Comparison of ENCODE assay signal across 12 cellular contexts in the genomic region with DNA sequence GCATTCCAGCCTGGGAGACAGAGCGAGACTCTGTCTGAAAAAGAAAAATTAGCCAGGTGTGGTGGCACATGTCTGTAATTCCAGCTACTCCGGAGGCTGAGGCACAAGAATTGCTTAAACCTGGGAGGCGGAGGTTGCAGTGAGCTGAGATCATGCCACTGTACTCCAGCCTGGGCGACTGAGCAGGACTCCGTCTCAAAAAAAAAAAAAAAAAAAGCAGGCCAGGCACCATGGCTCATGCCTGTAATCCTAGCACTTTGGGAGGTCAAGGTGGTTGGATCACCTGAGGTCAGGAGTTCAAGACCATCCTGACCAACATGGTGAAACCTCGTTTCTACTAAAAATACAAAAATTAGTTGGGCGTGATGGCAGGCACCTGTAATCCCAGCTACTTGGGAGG. TPM values are rescaled to one million over a fixed set of nuclear protein-coding genes. Genes with fewer than 3 reads are reported as not detected.
A peak's percentile ranks its signal among the peaks of the same experiment; 100 is the strongest.
DNase-seq lines count a peak whose midpoint lies in the region; ATAC-seq, FAIRE-seq and TF ChIP-seq lines count a peak whose summit lies in the region.
"Not testable (repeated sequence)": the region's sequence is repeated elsewhere in the genome, so short reads cannot be mapped to it uniquely, and the experiment has no call there.
"Had no signal": no experiment of that assay in that cellular context is flagged by ENCODE, and none has a peak within 500 bp of the region (broad histone marks: within the 10 kb centered on the region; RNA-seq: fewer than 3 reads in every experiment).

No MANE protein-coding gene starts in this region.

- not testable (repeated sequence) for H3K4ac ChIP-seq in trophoblast cell (ENCODE audit: low read depth, low read length)

- not testable (repeated sequence) for H2BK5ac ChIP-seq in trophoblast cell (ENCODE audit: low read depth, low read length, poor library complexity)

- not testable (repeated sequence) for H3K9me3 ChIP-seq in HepG2 (ENCODE audit: low read length); trophoblast cell (ENCODE audit: insufficient read depth, low read depth, low read length)

- H3K4me3 ChIP-seq in HepG2 (replicated peaks in 1 of 3; ENCODE audit: insufficient read depth in 1 of 3, low read depth in 2 of 3, low read length in 3 of 3); trophoblast cell (ENCODE audit: low read depth, low read length): not testable (repeated sequence)

- H3K79me1 ChIP-seq in trophoblast cell (ENCODE audit: low read length) = peaks cover 15% of the 10 kb centered on the region

- H2AK5ac ChIP-seq in trophoblast cell (ENCODE audit: low read length) = not testable (repeated sequence)

- not testable (repeated sequence) for TF ChIP-seq RAD21 in HepG2 (CRISPR knock-in tag; IDR thresholded peaks at IDR 0.05)

- peaks cover 56% of the 10 kb centered on the region for H3K4me1 ChIP-seq in HepG2 (ENCODE audit: insufficient read depth, low read length)
- not testable (repeated sequence) for H3K4me1 ChIP-seq in trophoblast cell (ENCODE audit: control insufficient read depth in 1 of 2, insufficient read depth in 2 of 2, low read length in 2 of 2)

- not testable (repeated sequence) for H4K20me1 ChIP-seq in HepG2 (ENCODE audit: insufficient read depth, low read length)

- peaks cover 5 to 27% of the 10 kb centered on the region in 2 experiments; a peak in 4 of 5 replicates for H3K27me3 ChIP-seq in HepG2 (ENCODE audit: control insufficient read depth in 1 of 2, insufficient read depth in 2 of 2, low read length in 2 of 2)
- not testable (repeated sequence) for H3K27me3 ChIP-seq in trophoblast cell (ENCODE audit: insufficient read depth, low read length)

- not testable (repeated sequence) for H2BK12ac ChIP-seq in trophoblast cell (ENCODE audit: low read length)

- DNase-seq in Right ventricle myocardium inferior (ENCODE audit: missing footprints) (peak; percentile 4), trophoblast cell (peak; percentile 45 to 68)
- not testable (repeated sequence) for DNase-seq in HepG2 (ENCODE audit: low spot score)

- not testable (repeated sequence) for TF ChIP-seq CTCF in HepG2 (CRISPR knock-in tag; IDR thresholded peaks at IDR 0.05)

- in situ Hi-C loops in HepG2 (cut with HindIII; ENCODE audit: extremely low pct_ligation_motif_present, low pct_unique_long_range_greater_than_20kb) = not testable (repeated sequence)

- BruUV-seq in HepG2 (replicated peaks; lab: Mats Ljungman, UMichigan) = not testable (repeated sequence)

- WGBS in HepG2 (ENCODE audit: low lambda C conversion rate) = 43% methylated on average over 7 of the region's 7 CpGs
- no CpG with 5 or more reads among the region's 7 CpGs for WGBS in trophoblast cell (ENCODE audit: extremely low coverage, insufficient coverage, insufficient read length)

- H4K8ac ChIP-seq in trophoblast cell (ENCODE audit: low read depth, low read length) = not testable (repeated sequence)

- not testable (repeated sequence) for H3K27ac ChIP-seq in HepG2 (ENCODE audit: extremely low read length, insufficient read depth, low read length); trophoblast cell (ENCODE audit: low read depth, low read length)

- not testable (repeated sequence) for H4K91ac ChIP-seq in trophoblast cell (ENCODE audit: low read depth, low read length)

- H3K9ac ChIP-seq in HepG2 (ENCODE audit: insufficient read depth, low read depth, low read length); trophoblast cell (ENCODE audit: low read length): not testable (repeated sequence)

- CTCF ChIA-PET in HepG2 (lab: Yijun Ruan, JAX; ENCODE audit: low intra/inter-chr PET ratio, low total read pairs) = not testable (repeated sequence)

- TF ChIP-seq POLR2A in HepG2 (IDR thresholded peaks at IDR 0.05; ENCODE audit: insufficient read depth in 1 of 2, low read depth in 2 of 2, low read length in 2 of 2) = not testable (repeated sequence)

- not testable (repeated sequence) for TF ChIP-seq EP300 in HepG2 (IDR thresholded peaks at IDR 0.05; ENCODE audit: low read depth in 2 of 2, low read length in 2 of 2); HepG2 (CRISPR knock-in tag; IDR thresholded peaks at IDR 0.05; ENCODE audit: borderline replicate concordance)

- not testable (repeated sequence) for ATAC-seq in Right ventricle myocardium inferior, HepG2

- intact Hi-C loops in Right ventricle myocardium inferior (cut with DNase I); HepG2 (cut with micrococcal nuclease; ENCODE audit: unreplicated experiment): not testable (repeated sequence)

- not testable (repeated sequence) for H3K18ac ChIP-seq in trophoblast cell (ENCODE audit: low read length)

- not testable (repeated sequence) for FAIRE-seq in HepG2 (lab: Jason Lieb, UNC)

- H3K14ac ChIP-seq in trophoblast cell (ENCODE audit: low read length) = not testable (repeated sequence)

- H4K12ac ChIP-seq in trophoblast cell (ENCODE audit: low read depth, low read length) = not testable (repeated sequence)

- not testable (repeated sequence) for H2AFZ ChIP-seq in HepG2 (ENCODE audit: low read length); trophoblast cell (ENCODE audit: insufficient read depth, low read length, poor library complexity)

- not testable (repeated sequence) for H3K23ac ChIP-seq in trophoblast cell (ENCODE audit: low read length)

- H3K4me2 ChIP-seq in HepG2 (ENCODE audit: low read depth, low read length); trophoblast cell (ENCODE audit: low read length): not testable (repeated sequence)

- H3K79me2 ChIP-seq in HepG2 (ENCODE audit: insufficient read depth, low read length) (peaks cover 15% of the 10 kb centered on the region), trophoblast cell (ENCODE audit: control insufficient read depth, insufficient read depth, low read length, poor library complexity) (peaks cover 11% of the 10 kb centered on the region)

- not testable (repeated sequence) for H2BK120ac ChIP-seq in trophoblast cell (ENCODE audit: insufficient read depth, low read length, poor library complexity)

- POLR2A ChIA-PET in HepG2 (lab: Yijun Ruan, JAX) = not testable (repeated sequence)

- H3K36me3 ChIP-seq in HepG2 (replicated peaks in 1 of 2; ENCODE audit: control insufficient read depth in 1 of 2, insufficient read depth in 2 of 2, low read length in 2 of 2); trophoblast cell (ENCODE audit: control insufficient read depth in 1 of 2, insufficient read depth in 2 of 2, low read length in 2 of 2): not testable (repeated sequence)

RNA-seq across cellular contexts. Expression of a gene that starts 3.8 kb away (rescaled TPM):
- total RNA-seq in Right ventricle myocardium inferior (97.5 TPM), HepG2 (2016; rRNA removed; fragmentation: Illumina TruSeq; extraction: Trizol) (23.1 and 65.1 TPM in 2 replicates)
- total RNA-seq in HepG2 (2016; cell fraction: cytosol; rRNA removed; fragmentation: Illumina TruSeq; extraction: Trizol; ENCODE audit: low read depth) = 26.9 and 34.0 TPM in 2 replicates
- total RNA-seq in HepG2 (2016; cell fraction: insoluble cytoplasmic fraction; rRNA removed; fragmentation: Illumina TruSeq; extraction: Trizol) = 17.0 and 65.2 TPM in 2 replicates
- 31.5 and 34.1 TPM in 2 replicates for total RNA-seq in HepG2 (2016; cell fraction: membrane; rRNA removed; fragmentation: Illumina TruSeq; extraction: Trizol)
- total RNA-seq in HepG2 (2016; cell fraction: nucleus; rRNA removed; fragmentation: Illumina TruSeq; extraction: Trizol) = 87.0 and 109 TPM in 2 replicates
- 84.3 and 134 TPM in 2 replicates for polyA plus RNA-seq in HepG2 (2011; rRNA removed)
- 42.1 and 54.3 TPM in 2 replicates for polyA plus RNA-seq in HepG2 (2011; cell fraction: cytosol; rRNA removed)
- 687 and 790 TPM in 2 replicates for polyA plus RNA-seq in HepG2 (2011; cell fraction: nucleus; rRNA removed)
- polyA plus RNA-seq in HepG2 (2012) = 66.6 and 79.4 TPM in 2 replicates
- 9.6 and 12.5 TPM in 2 replicates for polyA plus RNA-seq in HepG2 (2016; cell fraction: cytosol; fragmentation: Illumina TruSeq; extraction: Trizol; ENCODE audit: low read depth)
- polyA plus RNA-seq in HepG2 (2016; cell fraction: insoluble cytoplasmic fraction; fragmentation: Illumina TruSeq; extraction: Trizol; ENCODE audit: low read depth) = 12.0 and 18.1 TPM in 2 replicates
- 17.2 and 19.1 TPM in 2 replicates for polyA plus RNA-seq in HepG2 (2016; cell fraction: membrane; fragmentation: Illumina TruSeq; extraction: Trizol; ENCODE audit: low read depth)
- polyA plus RNA-seq in HepG2 (2016; cell fraction: nucleus; fragmentation: Illumina TruSeq; extraction: Trizol; ENCODE audit: insufficient read depth, low read depth) = 253 and 270 TPM in 2 replicates
- polyA minus RNA-seq in HepG2 (2011; rRNA and poly(A)+ RNA removed; ENCODE audit: low replicate concordance) = 74.6 and 238 TPM in 2 replicates
- polyA minus RNA-seq in HepG2 (2011; cell fraction: cytosol; rRNA and poly(A)+ RNA removed) = 48.3 and 54.6 TPM in 2 replicates
- 152 and 193 TPM in 2 replicates for polyA minus RNA-seq in HepG2 (2011; cell fraction: nucleus; rRNA and poly(A)+ RNA removed)
- 65.8 and 67.9 TPM in 2 replicates for polyA plus RNA-seq in trophoblast cell (2013)

RNA-seq across cellular contexts. Expression of a gene that starts 8.0 kb away (rescaled TPM):
- total RNA-seq in Right ventricle myocardium inferior = not detected
- not detected in 2 replicates for total RNA-seq in HepG2 (2016; rRNA removed; fragmentation: Illumina TruSeq; extraction: Trizol)
- not detected in 2 replicates for total RNA-seq in HepG2 (2016; cell fraction: cytosol; rRNA removed; fragmentation: Illumina TruSeq; extraction: Trizol; ENCODE audit: low read depth)
- not detected in 2 replicates for total RNA-seq in HepG2 (2016; cell fraction: insoluble cytoplasmic fraction; rRNA removed; fragmentation: Illumina TruSeq; extraction: Trizol)
- not detected in 2 replicates for total RNA-seq in HepG2 (2016; cell fraction: membrane; rRNA removed; fragmentation: Illumina TruSeq; extraction: Trizol)
- not detected in 2 replicates for total RNA-seq in HepG2 (2016; cell fraction: nucleus; rRNA removed; fragmentation: Illumina TruSeq; extraction: Trizol)
- not detected in 2 replicates for polyA plus RNA-seq in HepG2 (2011; rRNA removed)
- not detected in 2 replicates for polyA plus RNA-seq in HepG2 (2011; cell fraction: cytosol; rRNA removed)
- polyA plus RNA-seq in HepG2 (2011; cell fraction: nucleus; rRNA removed) = not detected in 2 replicates
- not detected in 2 replicates for polyA plus RNA-seq in HepG2 (2012)
- not detected in 2 replicates for polyA plus RNA-seq in HepG2 (2016; cell fraction: cytosol; fragmentation: Illumina TruSeq; extraction: Trizol; ENCODE audit: low read depth)
- not detected in 2 replicates for polyA plus RNA-seq in HepG2 (2016; cell fraction: insoluble cytoplasmic fraction; fragmentation: Illumina TruSeq; extraction: Trizol; ENCODE audit: low read depth)
- polyA plus RNA-seq in HepG2 (2016; cell fraction: membrane; fragmentation: Illumina TruSeq; extraction: Trizol; ENCODE audit: low read depth) = not detected in 2 replicates
- not detected in 2 replicates for polyA plus RNA-seq in HepG2 (2016; cell fraction: nucleus; fragmentation: Illumina TruSeq; extraction: Trizol; ENCODE audit: insufficient read depth, low read depth)
- not detected in 2 replicates for polyA minus RNA-seq in HepG2 (2011; rRNA and poly(A)+ RNA removed; ENCODE audit: low replicate concordance)
- polyA minus RNA-seq in HepG2 (2011; cell fraction: cytosol; rRNA and poly(A)+ RNA removed) = not detected in 2 replicates
- not detected in 2 replicates for polyA minus RNA-seq in HepG2 (2011; cell fraction: nucleus; rRNA and poly(A)+ RNA removed)
- polyA plus RNA-seq in trophoblast cell (2013) = 0.03 and 0.06 TPM in 2 replicates
- total RNA-seq: A172, A673, Caco-2, Calu3, Daoy had no signal
- polyA plus RNA-seq: A549; AG04450; BJ; CD4-positive, alpha-beta memory T cell had no signal

RNA-seq across cellular contexts. Expression of a gene that starts 27.0 kb away (rescaled TPM):
- total RNA-seq in Right ventricle myocardium inferior (0.87 TPM), HepG2 (2016; rRNA removed; fragmentation: Illumina TruSeq; extraction: Trizol) (not detected in 2 replicates)
- total RNA-seq in HepG2 (2016; cell fraction: cytosol; rRNA removed; fragmentation: Illumina TruSeq; extraction: Trizol; ENCODE audit: low read depth) = not detected in 2 replicates
- total RNA-seq in HepG2 (2016; cell fraction: insoluble cytoplasmic fraction; rRNA removed; fragmentation: Illumina TruSeq; extraction: Trizol) = not detected in 2 replicates
- not detected in 2 replicates for total RNA-seq in HepG2 (2016; cell fraction: membrane; rRNA removed; fragmentation: Illumina TruSeq; extraction: Trizol)
- total RNA-seq in HepG2 (2016; cell fraction: nucleus; rRNA removed; fragmentation: Illumina TruSeq; extraction: Trizol) = not detected in 2 replicates
- polyA plus RNA-seq in HepG2 (2011; rRNA removed) = 0.18 and 0.26 TPM in 2 replicates
- polyA plus RNA-seq in HepG2 (2011; cell fraction: cytosol; rRNA removed) = 0.08 and 0.27 TPM in 2 replicates
- 0.38 and 0.45 TPM in 2 replicates for polyA plus RNA-seq in HepG2 (2011; cell fraction: nucleus; rRNA removed)
- polyA plus RNA-seq in HepG2 (2012) = 0.73 TPM in 1 of 2 replicates, not detected in the other
- polyA plus RNA-seq in HepG2 (2016; cell fraction: cytosol; fragmentation: Illumina TruSeq; extraction: Trizol; ENCODE audit: low read depth) = not detected in 2 replicates
- polyA plus RNA-seq in HepG2 (2016; cell fraction: insoluble cytoplasmic fraction; fragmentation: Illumina TruSeq; extraction: Trizol; ENCODE audit: low read depth) = not detected in 2 replicates
- polyA plus RNA-seq in HepG2 (2016; cell fraction: membrane; fragmentation: Illumina TruSeq; extraction: Trizol; ENCODE audit: low read depth) = not detected in 2 replicates
- not detected in 2 replicates for polyA plus RNA-seq in HepG2 (2016; cell fraction: nucleus; fragmentation: Illumina TruSeq; extraction: Trizol; ENCODE audit: insufficient read depth, low read depth)
- 0.21 and 0.80 TPM in 2 replicates for polyA minus RNA-seq in HepG2 (2011; rRNA and poly(A)+ RNA removed; ENCODE audit: low replicate concordance)
- 0.53 TPM in 1 of 2 replicates, not detected in the other for polyA minus RNA-seq in HepG2 (2011; cell fraction: cytosol; rRNA and poly(A)+ RNA removed)
- polyA minus RNA-seq in HepG2 (2011; cell fraction: nucleus; rRNA and poly(A)+ RNA removed) = 0.26 TPM in 1 of 2 replicates, not detected in the other
- 0.08 TPM in 2 replicates for polyA plus RNA-seq in trophoblast cell (2013)
- total RNA-seq: A172, A673, Caco-2, Calu3, Daoy had no signal
- polyA plus RNA-seq: A549, AG04450 had no signal

RNA-seq across cellular contexts. Expression of a gene that starts 28.4 kb away (rescaled TPM):
- total RNA-seq in Right ventricle myocardium inferior (19.0 TPM), HepG2 (2016; rRNA removed; fragmentation: Illumina TruSeq; extraction: Trizol) (13.2 and 36.1 TPM in 2 replicates)
- total RNA-seq in HepG2 (2016; cell fraction: cytosol; rRNA removed; fragmentation: Illumina TruSeq; extraction: Trizol; ENCODE audit: low read depth) = 21.4 and 35.2 TPM in 2 replicates
- 15.3 and 43.4 TPM in 2 replicates for total RNA-seq in HepG2 (2016; cell fraction: insoluble cytoplasmic fraction; rRNA removed; fragmentation: Illumina TruSeq; extraction: Trizol)
- total RNA-seq in HepG2 (2016; cell fraction: membrane; rRNA removed; fragmentation: Illumina TruSeq; extraction: Trizol) = 28.1 and 30.3 TPM in 2 replicates
- total RNA-seq in HepG2 (2016; cell fraction: nucleus; rRNA removed; fragmentation: Illumina TruSeq; extraction: Trizol) = 38.4 and 54.9 TPM in 2 replicates
- polyA plus RNA-seq in HepG2 (2011; rRNA removed) = 38.9 and 46.0 TPM in 2 replicates
- 19.5 and 23.4 TPM in 2 replicates for polyA plus RNA-seq in HepG2 (2011; cell fraction: cytosol; rRNA removed)
- polyA plus RNA-seq in HepG2 (2011; cell fraction: nucleus; rRNA removed) = 217 and 291 TPM in 2 replicates
- polyA plus RNA-seq in HepG2 (2012) = 56.2 and 59.4 TPM in 2 replicates
- polyA plus RNA-seq in HepG2 (2016; cell fraction: cytosol; fragmentation: Illumina TruSeq; extraction: Trizol; ENCODE audit: low read depth) = 28.0 and 29.1 TPM in 2 replicates
- 16.8 and 22.2 TPM in 2 replicates for polyA plus RNA-seq in HepG2 (2016; cell fraction: insoluble cytoplasmic fraction; fragmentation: Illumina TruSeq; extraction: Trizol; ENCODE audit: low read depth)
- 27.6 and 33.3 TPM in 2 replicates for polyA plus RNA-seq in HepG2 (2016; cell fraction: membrane; fragmentation: Illumina TruSeq; extraction: Trizol; ENCODE audit: low read depth)
- polyA plus RNA-seq in HepG2 (2016; cell fraction: nucleus; fragmentation: Illumina TruSeq; extraction: Trizol; ENCODE audit: insufficient read depth, low read depth) = 213 and 231 TPM in 2 replicates
- 3.9 and 39.1 TPM in 2 replicates for polyA minus RNA-seq in HepG2 (2011; rRNA and poly(A)+ RNA removed; ENCODE audit: low replicate concordance)
- 12.8 and 12.9 TPM in 2 replicates for polyA minus RNA-seq in HepG2 (2011; cell fraction: cytosol; rRNA and poly(A)+ RNA removed)
- 24.2 and 31.6 TPM in 2 replicates for polyA minus RNA-seq in HepG2 (2011; cell fraction: nucleus; rRNA and poly(A)+ RNA removed)
- 21.7 and 21.9 TPM in 2 replicates for polyA plus RNA-seq in trophoblast cell (2013)

RNA-seq across cellular contexts. Expression of a gene that starts 35.6 kb away (rescaled TPM):
- total RNA-seq in Right ventricle myocardium inferior (59.3 TPM), HepG2 (2016; rRNA removed; fragmentation: Illumina TruSeq; extraction: Trizol) (65.9 and 71.3 TPM in 2 replicates)
- total RNA-seq in HepG2 (2016; cell fraction: cytosol; rRNA removed; fragmentation: Illumina TruSeq; extraction: Trizol; ENCODE audit: low read depth) = 135 and 146 TPM in 2 replicates
- total RNA-seq in HepG2 (2016; cell fraction: insoluble cytoplasmic fraction; rRNA removed; fragmentation: Illumina TruSeq; extraction: Trizol) = 68.9 and 72.1 TPM in 2 replicates
- 107 and 122 TPM in 2 replicates for total RNA-seq in HepG2 (2016; cell fraction: membrane; rRNA removed; fragmentation: Illumina TruSeq; extraction: Trizol)
- 28.4 and 28.5 TPM in 2 replicates for total RNA-seq in HepG2 (2016; cell fraction: nucleus; rRNA removed; fragmentation: Illumina TruSeq; extraction: Trizol)
- polyA plus RNA-seq in HepG2 (2011; rRNA removed) = 12.7 and 17.8 TPM in 2 replicates
- 15.3 and 32.0 TPM in 2 replicates for polyA plus RNA-seq in HepG2 (2011; cell fraction: cytosol; rRNA removed)
- 23.8 and 27.0 TPM in 2 replicates for polyA plus RNA-seq in HepG2 (2011; cell fraction: nucleus; rRNA removed)
- polyA plus RNA-seq in HepG2 (2012) = 20.6 and 20.8 TPM in 2 replicates
- 128 and 158 TPM in 2 replicates for polyA plus RNA-seq in HepG2 (2016; cell fraction: cytosol; fragmentation: Illumina TruSeq; extraction: Trizol; ENCODE audit: low read depth)
- 65.0 and 66.8 TPM in 2 replicates for polyA plus RNA-seq in HepG2 (2016; cell fraction: insoluble cytoplasmic fraction; fragmentation: Illumina TruSeq; extraction: Trizol; ENCODE audit: low read depth)
- 86.7 and 90.6 TPM in 2 replicates for polyA plus RNA-seq in HepG2 (2016; cell fraction: membrane; fragmentation: Illumina TruSeq; extraction: Trizol; ENCODE audit: low read depth)
- polyA plus RNA-seq in HepG2 (2016; cell fraction: nucleus; fragmentation: Illumina TruSeq; extraction: Trizol; ENCODE audit: insufficient read depth, low read depth) = 32.5 and 33.1 TPM in 2 replicates
- 16.1 and 17.6 TPM in 2 replicates for polyA minus RNA-seq in HepG2 (2011; rRNA and poly(A)+ RNA removed; ENCODE audit: low replicate concordance)
- 5.4 and 12.7 TPM in 2 replicates for polyA minus RNA-seq in HepG2 (2011; cell fraction: cytosol; rRNA and poly(A)+ RNA removed)
- polyA minus RNA-seq in HepG2 (2011; cell fraction: nucleus; rRNA and poly(A)+ RNA removed) = 7.2 and 9.8 TPM in 2 replicates
- 12.5 and 14.2 TPM in 2 replicates for polyA plus RNA-seq in trophoblast cell (2013)
